In the genomic region with DNA sequence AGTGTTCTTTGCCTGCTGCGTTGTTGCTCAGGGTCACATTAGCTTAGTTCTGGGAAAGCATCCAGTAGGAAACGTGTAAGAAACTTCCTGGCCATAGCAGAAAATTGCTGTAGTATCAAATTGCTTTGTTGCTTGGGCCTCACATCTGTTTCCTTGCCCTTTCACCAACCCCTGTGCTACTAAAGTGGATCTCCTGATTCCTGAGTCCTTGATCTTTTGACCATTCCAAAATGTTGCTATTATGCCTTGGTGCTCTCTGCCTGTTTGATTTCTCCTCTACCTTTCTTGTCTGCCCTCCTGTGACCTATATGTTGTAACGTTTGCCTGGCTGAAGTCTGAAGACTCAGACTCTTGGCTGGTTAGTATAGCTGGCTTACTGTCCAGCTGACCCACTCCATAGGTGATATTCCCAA, we compare ENCODE assay signal across 1 cellular context.
TF ChIP-seq lines count a peak whose summit lies in the region.

No MANE protein-coding gene starts in this region.

TF ChIP-seq in HepG2, 621 proteins besides CTCF, POLR2A, EP300 and RAD21 (continued from another document):
- TF ChIP-seq, protein P1, sequence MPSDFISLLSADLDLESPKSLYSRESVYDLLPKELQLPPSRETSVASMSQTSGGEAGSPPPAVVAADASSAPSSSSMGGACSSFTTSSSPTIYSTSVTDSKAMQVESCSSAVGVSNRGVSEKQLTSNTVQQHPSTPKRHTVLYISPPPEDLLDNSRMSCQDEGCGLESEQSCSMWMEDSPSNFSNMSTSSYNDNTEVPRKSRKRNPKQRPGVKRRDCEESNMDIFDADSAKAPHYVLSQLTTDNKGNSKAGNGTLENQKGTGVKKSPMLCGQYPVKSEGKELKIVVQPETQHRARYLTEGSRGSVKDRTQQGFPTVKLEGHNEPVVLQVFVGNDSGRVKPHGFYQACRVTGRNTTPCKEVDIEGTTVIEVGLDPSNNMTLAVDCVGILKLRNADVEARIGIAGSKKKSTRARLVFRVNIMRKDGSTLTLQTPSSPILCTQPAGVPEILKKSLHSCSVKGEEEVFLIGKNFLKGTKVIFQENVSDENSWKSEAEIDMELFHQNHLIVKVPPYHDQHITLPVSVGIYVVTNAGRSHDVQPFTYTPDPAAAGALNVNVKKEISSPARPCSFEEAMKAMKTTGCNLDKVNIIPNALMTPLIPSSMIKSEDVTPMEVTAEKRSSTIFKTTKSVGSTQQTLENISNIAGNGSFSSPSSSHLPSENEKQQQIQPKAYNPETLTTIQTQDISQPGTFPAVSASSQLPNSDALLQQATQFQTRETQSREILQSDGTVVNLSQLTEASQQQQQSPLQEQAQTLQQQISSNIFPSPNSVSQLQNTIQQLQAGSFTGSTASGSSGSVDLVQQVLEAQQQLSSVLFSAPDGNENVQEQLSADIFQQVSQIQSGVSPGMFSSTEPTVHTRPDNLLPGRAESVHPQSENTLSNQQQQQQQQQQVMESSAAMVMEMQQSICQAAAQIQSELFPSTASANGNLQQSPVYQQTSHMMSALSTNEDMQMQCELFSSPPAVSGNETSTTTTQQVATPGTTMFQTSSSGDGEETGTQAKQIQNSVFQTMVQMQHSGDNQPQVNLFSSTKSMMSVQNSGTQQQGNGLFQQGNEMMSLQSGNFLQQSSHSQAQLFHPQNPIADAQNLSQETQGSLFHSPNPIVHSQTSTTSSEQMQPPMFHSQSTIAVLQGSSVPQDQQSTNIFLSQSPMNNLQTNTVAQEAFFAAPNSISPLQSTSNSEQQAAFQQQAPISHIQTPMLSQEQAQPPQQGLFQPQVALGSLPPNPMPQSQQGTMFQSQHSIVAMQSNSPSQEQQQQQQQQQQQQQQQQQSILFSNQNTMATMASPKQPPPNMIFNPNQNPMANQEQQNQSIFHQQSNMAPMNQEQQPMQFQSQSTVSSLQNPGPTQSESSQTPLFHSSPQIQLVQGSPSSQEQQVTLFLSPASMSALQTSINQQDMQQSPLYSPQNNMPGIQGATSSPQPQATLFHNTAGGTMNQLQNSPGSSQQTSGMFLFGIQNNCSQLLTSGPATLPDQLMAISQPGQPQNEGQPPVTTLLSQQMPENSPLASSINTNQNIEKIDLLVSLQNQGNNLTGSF (CRISPR knock-in tag; IDR thresholded peaks at IDR 0.05): no peak
- no peak for TF ChIP-seq EEA1 (CRISPR knock-in tag; IDR thresholded peaks at IDR 0.05; ENCODE audit: borderline replicate concordance)
- TF ChIP-seq TP53 (CRISPR knock-in tag; conservative IDR thresholded peaks at IDR 0.05): no peak
- TF ChIP-seq STAG1 (CRISPR knock-in tag; IDR thresholded peaks at IDR 0.05): no peak
- no peak for TF ChIP-seq ZNF629 (CRISPR knock-in tag; conservative IDR thresholded peaks at IDR 0.05)
- 0 out of 2 replicates have a peak, but pooled peaks have one; percentile 36 for TF ChIP-seq SIX4 (CRISPR knock-in tag; IDR thresholded peaks at IDR 0.05)
- no peak for TF ChIP-seq KLF16 (CRISPR knock-in tag; IDR thresholded peaks at IDR 0.05)
- no peak for TF ChIP-seq ZNF589 (CRISPR knock-in tag; conservative IDR thresholded peaks at IDR 0.05)
- TF ChIP-seq ZNF747 (CRISPR knock-in tag; IDR thresholded peaks at IDR 0.05; ENCODE audit: borderline replicate concordance): no peak
- no peak for TF ChIP-seq IKZF4 (CRISPR knock-in tag; IDR thresholded peaks at IDR 0.05; ENCODE audit: borderline replicate concordance, low read depth, not compliant biosample characterization)
- TF ChIP-seq PRPF4 (IDR thresholded peaks at IDR 0.05; ENCODE audit: low read depth, low read length, poor library complexity, severe bottlenecking): no peak
- TF ChIP-seq SIX1 (CRISPR knock-in tag; IDR thresholded peaks at IDR 0.05; ENCODE audit: borderline replicate concordance): peak; percentile 52; the same call in 1 of the 2 replicates
- TF ChIP-seq, protein P2, sequence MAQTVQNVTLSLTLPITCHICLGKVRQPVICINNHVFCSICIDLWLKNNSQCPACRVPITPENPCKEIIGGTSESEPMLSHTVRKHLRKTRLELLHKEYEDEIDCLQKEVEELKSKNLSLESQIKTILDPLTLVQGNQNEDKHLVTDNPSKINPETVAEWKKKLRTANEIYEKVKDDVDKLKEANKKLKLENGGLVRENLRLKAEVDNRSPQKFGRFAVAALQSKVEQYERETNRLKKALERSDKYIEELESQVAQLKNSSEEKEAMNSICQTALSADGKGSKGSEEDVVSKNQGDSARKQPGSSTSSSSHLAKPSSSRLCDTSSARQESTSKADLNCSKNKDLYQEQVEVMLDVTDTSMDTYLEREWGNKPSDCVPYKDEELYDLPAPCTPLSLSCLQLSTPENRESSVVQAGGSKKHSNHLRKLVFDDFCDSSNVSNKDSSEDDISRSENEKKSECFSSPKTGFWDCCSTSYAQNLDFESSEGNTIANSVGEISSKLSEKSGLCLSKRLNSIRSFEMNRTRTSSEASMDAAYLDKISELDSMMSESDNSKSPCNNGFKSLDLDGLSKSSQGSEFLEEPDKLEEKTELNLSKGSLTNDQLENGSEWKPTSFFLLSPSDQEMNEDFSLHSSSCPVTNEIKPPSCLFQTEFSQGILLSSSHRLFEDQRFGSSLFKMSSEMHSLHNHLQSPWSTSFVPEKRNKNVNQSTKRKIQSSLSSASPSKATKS (CRISPR knock-in tag; IDR thresholded peaks at IDR 0.05): no peak
- TF ChIP-seq ZNF558 (CRISPR knock-in tag; IDR thresholded peaks at IDR 0.05; ENCODE audit: borderline replicate concordance): no peak
- TF ChIP-seq JARID2 (CRISPR knock-in tag; IDR thresholded peaks at IDR 0.05; ENCODE audit: insufficient replicate concordance): no peak
- no peak for TF ChIP-seq ZNF326 (CRISPR knock-in tag; IDR thresholded peaks at IDR 0.05; ENCODE audit: borderline replicate concordance)
- no peak for TF ChIP-seq ARNTL (CRISPR knock-in tag; IDR thresholded peaks at IDR 0.05)
- TF ChIP-seq PTBP1 (IDR thresholded peaks at IDR 0.05; ENCODE audit: low read depth, low read length, poor library complexity, severe bottlenecking): no peak
- TF ChIP-seq, protein P3, sequence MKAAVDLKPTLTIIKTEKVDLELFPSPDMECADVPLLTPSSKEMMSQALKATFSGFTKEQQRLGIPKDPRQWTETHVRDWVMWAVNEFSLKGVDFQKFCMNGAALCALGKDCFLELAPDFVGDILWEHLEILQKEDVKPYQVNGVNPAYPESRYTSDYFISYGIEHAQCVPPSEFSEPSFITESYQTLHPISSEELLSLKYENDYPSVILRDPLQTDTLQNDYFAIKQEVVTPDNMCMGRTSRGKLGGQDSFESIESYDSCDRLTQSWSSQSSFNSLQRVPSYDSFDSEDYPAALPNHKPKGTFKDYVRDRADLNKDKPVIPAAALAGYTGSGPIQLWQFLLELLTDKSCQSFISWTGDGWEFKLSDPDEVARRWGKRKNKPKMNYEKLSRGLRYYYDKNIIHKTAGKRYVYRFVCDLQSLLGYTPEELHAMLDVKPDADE (CRISPR knock-in tag; IDR thresholded peaks at IDR 0.05): no peak
- no peak for TF ChIP-seq KLF12 (CRISPR knock-in tag; IDR thresholded peaks at IDR 0.05; ENCODE audit: borderline replicate concordance)
- TF ChIP-seq, protein P4, sequence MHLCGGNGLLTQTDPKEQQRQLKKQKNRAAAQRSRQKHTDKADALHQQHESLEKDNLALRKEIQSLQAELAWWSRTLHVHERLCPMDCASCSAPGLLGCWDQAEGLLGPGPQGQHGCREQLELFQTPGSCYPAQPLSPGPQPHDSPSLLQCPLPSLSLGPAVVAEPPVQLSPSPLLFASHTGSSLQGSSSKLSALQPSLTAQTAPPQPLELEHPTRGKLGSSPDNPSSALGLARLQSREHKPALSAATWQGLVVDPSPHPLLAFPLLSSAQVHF (CRISPR knock-in tag; IDR thresholded peaks at IDR 0.05): no peak
- TF ChIP-seq, protein P5, sequence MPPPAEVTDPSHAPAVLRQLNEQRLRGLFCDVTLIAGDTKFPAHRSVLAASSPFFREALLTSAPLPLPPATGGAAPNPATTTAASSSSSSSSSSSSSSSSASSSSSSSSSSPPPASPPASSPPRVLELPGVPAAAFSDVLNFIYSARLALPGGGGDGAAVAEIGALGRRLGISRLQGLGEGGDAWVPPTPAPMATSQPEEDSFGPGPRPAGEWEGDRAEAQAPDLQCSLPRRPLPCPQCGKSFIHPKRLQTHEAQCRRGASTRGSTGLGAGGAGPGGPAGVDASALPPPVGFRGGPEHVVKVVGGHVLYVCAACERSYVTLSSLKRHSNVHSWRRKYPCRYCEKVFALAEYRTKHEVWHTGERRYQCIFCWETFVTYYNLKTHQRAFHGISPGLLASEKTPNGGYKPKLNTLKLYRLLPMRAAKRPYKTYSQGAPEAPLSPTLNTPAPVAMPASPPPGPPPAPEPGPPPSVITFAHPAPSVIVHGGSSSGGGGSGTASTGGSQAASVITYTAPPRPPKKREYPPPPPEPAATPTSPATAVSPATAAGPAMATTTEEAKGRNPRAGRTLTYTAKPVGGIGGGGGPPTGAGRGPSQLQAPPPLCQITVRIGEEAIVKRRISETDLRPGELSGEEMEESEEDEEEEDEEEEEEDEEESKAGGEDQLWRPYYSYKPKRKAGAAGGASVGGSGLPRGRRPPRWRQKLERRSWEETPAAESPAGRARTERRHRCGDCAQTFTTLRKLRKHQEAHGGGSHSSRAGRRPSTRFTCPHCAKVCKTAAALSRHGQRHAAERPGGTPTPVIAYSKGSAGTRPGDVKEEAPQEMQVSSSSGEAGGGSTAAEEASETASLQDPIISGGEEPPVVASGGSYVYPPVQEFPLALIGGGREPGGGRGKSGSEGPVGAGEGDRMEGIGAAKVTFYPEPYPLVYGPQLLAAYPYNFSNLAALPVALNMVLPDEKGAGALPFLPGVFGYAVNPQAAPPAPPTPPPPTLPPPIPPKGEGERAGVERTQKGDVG (CRISPR knock-in tag; IDR thresholded peaks at IDR 0.05; ENCODE audit: borderline replicate concordance): no peak
- no peak for TF ChIP-seq ZFP1 (CRISPR knock-in tag; IDR thresholded peaks at IDR 0.05)
- no peak for TF ChIP-seq ZNF431 (CRISPR knock-in tag; IDR thresholded peaks at IDR 0.05; ENCODE audit: borderline replicate concordance, low read depth)
- TF ChIP-seq CCDC6 (CRISPR knock-in tag; IDR thresholded peaks at IDR 0.05): no peak
- no peak for TF ChIP-seq NPAS2 (CRISPR knock-in tag; IDR thresholded peaks at IDR 0.05; ENCODE audit: borderline replicate concordance)
- TF ChIP-seq, protein P6, sequence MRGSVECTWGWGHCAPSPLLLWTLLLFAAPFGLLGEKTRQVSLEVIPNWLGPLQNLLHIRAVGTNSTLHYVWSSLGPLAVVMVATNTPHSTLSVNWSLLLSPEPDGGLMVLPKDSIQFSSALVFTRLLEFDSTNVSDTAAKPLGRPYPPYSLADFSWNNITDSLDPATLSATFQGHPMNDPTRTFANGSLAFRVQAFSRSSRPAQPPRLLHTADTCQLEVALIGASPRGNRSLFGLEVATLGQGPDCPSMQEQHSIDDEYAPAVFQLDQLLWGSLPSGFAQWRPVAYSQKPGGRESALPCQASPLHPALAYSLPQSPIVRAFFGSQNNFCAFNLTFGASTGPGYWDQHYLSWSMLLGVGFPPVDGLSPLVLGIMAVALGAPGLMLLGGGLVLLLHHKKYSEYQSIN (CRISPR knock-in tag; IDR thresholded peaks at IDR 0.05; ENCODE audit: borderline replicate concordance): no peak
- TF ChIP-seq AHR (CRISPR knock-in tag; IDR thresholded peaks at IDR 0.05): no peak
TF ChIP-seq in HepG2: peak in this region for 32.
